In genomic region chr9:74120061-74120460, GRCh38 we compare ENCODE assay signal across 25 cellular contexts.
"Had no signal": no experiment of that assay in that cellular context is flagged by ENCODE, and none has a peak within 500 bp of the region (broad histone marks: within the 10 kb centered on the region; RNA-seq: fewer than 3 reads in every experiment).

No MANE protein-coding gene starts in this region.

- FAIRE-seq: K562 had no signal

- ATAC-seq: activated CD8-positive, alpha-beta T cell treated with anti-CD3 and anti-CD28 coated beads for 36 hours; activated T-helper 17 cell treated with anti-CD3 and anti-CD28 coated beads, Interleukin-2, amount 50 U/mL, for 72 hours; K562 had no signal

- H3K4me3 ChIP-seq: ascending aorta, K562, MG63 had no signal

- H3K4me1 ChIP-seq: ascending aorta had no signal

- H3K9me3 ChIP-seq: ascending aorta, MG63 had no signal

- H3K27ac ChIP-seq: ascending aorta had no signal

- H3K36me3 ChIP-seq: ascending aorta, MG63 had no signal

- DNase-seq: activated CD4-positive, alpha-beta T cell treated with anti-CD3 and anti-CD28 coated beads, Interleukin-2, amount 50 U/mL, for 4 hours; activated CD8-positive, alpha-beta T cell treated with anti-CD3 and anti-CD28 coated beads for 36 hours; activated effector memory CD4-positive, alpha-beta T cell treated with anti-CD3 and anti-CD28 coated beads, Interleukin-2, amount 50 U/mL, for 16 hours; activated naive CD4-positive, alpha-beta T cell; activated naive CD4-positive, alpha-beta T cell treated with anti-CD3 and anti-CD28 coated beads, Interleukin-2, amount 50 U/mL, for 16 hours; activated naive CD8-positive, alpha-beta T cell treated with anti-CD3 and anti-CD28 coated beads for 36 hours; activated T-cell treated with anti-CD3 and anti-CD28 coated beads, Interleukin-2, amount 50 U/mL, for 1 hour; activated T-cell treated with anti-CD3 and anti-CD28 coated beads, Interleukin-2, amount 50 U/mL, for 72 hours; amygdala; caudate nucleus; MG63; NCI-H1048; NCI-H1105 treated with DMSO at 0.1 percent for 48 hours; NCI-H1436; NCI-H1694; NCI-H1930; NCI-H2081 treated with DMSO at 0.1 percent for 48 hours; NCI-H510A; NCI-H526; NCI-H748 treated with DMSO at 0.1 percent for 48 hours; OCI-M1; T1000 had no signal

- H3K27me3 ChIP-seq: ascending aorta, MG63 had no signal
